ENCODE assay signal across 10 cellular contexts in the genomic region with DNA sequence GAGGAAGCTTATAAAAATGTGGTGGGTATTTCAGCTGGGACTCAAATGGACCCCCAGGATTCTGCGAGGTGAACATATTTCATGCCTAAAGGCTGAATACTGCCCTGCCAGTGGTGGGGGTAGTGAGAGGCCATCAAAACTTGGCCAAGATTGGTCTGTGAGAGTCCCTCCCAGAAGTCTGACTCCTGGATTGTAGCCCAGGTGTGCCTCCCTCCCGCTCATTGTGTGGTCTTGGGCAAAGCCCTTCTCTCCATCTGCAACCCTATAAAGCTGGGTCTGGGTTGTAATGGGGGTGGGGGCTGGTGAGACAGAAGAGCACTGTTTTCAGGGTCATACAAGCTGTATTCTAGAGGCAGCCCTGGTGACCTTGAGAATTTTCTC. TPM values are rescaled to one million over a fixed set of nuclear protein-coding genes. Genes with fewer than 3 reads are reported as not detected.
DNase-seq lines count a peak whose midpoint lies in the region; ATAC-seq, FAIRE-seq and TF ChIP-seq lines count a peak whose summit lies in the region.
"Had no signal": no experiment of that assay in that cellular context is flagged by ENCODE, and none has a peak within 500 bp of the region (broad histone marks: within the 10 kb centered on the region; RNA-seq: fewer than 3 reads in every experiment).

No MANE protein-coding gene starts in this region.

- peak overlapping the region; percentile 68 to 86 (median 80) for H3K4me3 ChIP-seq in liver (ENCODE audit: low read depth in 1 of 3, low read length in 3 of 3)
- no peak overlapping the region for H3K4me3 ChIP-seq in HepG2 (replicated peaks in 1 of 3; ENCODE audit: insufficient read depth in 1 of 3, low read depth in 2 of 3, low read length in 3 of 3)
- peak overlapping the region; percentile 60 for H3K4me3 ChIP-seq in astrocyte (ENCODE audit: insufficient read depth, low read depth, low read length)
- peak overlapping the region; percentile 76 to 95 (median 84) for H3K4me3 ChIP-seq in transverse colon

- POLR2A ChIA-PET in HepG2 (lab: Yijun Ruan, JAX): no interaction called here

- H3K27ac Mint-ChIP-seq in astrocyte (ENCODE audit: unreplicated experiment): no peak overlapping the region

- peaks cover 3% of the 10 kb centered on the region for H3K9me3 Mint-ChIP-seq in astrocyte (ENCODE audit: unreplicated experiment)

- H3K79me2 ChIP-seq in HepG2 (ENCODE audit: insufficient read depth, low read length): no peaks in the 10 kb centered on the region
- no peaks in the 10 kb centered on the region for H3K79me2 ChIP-seq in astrocyte (ENCODE audit: insufficient read depth, low read length)

- 64% methylated on average over 2 of the region's 2 CpGs for WGBS in liver
- WGBS in HepG2 (ENCODE audit: low lambda C conversion rate): no CpG with 5 or more reads among the region's 2 CpGs
- WGBS in transverse colon (ENCODE audit: low coverage in 1 of 2), 2 donors: 42% methylated on average over 2 of the region's 2 CpGs; no CpG with 5 or more reads in 1 of the 2 donors

- no TSS peak for BruUV-seq in HepG2 (replicated peaks; lab: Mats Ljungman, UMichigan)

- H3K4me3 Mint-ChIP-seq in astrocyte (ENCODE audit: unreplicated experiment): peak overlapping the region; percentile 86

- H3K9ac ChIP-seq in liver (ENCODE audit: low read depth in 1 of 2, low read length in 2 of 2) (peak overlapping the region in 1 of 2 donors; percentile 79), HepG2 (ENCODE audit: insufficient read depth, low read depth, low read length) (no peak overlapping the region), astrocyte (ENCODE audit: low read length) (peak overlapping the region; percentile 61)

- H3K4me2 ChIP-seq in HepG2 (ENCODE audit: low read depth, low read length) (no peak overlapping the region), astrocyte (ENCODE audit: low read length) (peak overlapping the region; percentile 83)

- H3K27me3 Mint-ChIP-seq in astrocyte (ENCODE audit: low read depth, unreplicated experiment): peaks cover 4% of the 10 kb centered on the region

- H3K27ac ChIP-seq in liver (ENCODE audit: low read depth in 1 of 2, low read length in 2 of 2): no peak overlapping the region
- no peak overlapping the region for H3K27ac ChIP-seq in HepG2 (ENCODE audit: extremely low read length, insufficient read depth, low read length)
- no peak overlapping the region for H3K27ac ChIP-seq in astrocyte (ENCODE audit: low read depth, low read length)
- H3K27ac ChIP-seq in transverse colon: peak overlapping the region; percentile 91 to 96 (median 94)

- intact Hi-C loops in HepG2 (cut with micrococcal nuclease; ENCODE audit: unreplicated experiment): no loop called here
- intact Hi-C loops in left colon (cut with DNase I, micrococcal nuclease): no loop called here
- intact Hi-C loops in transverse colon (cut with DNase I; ENCODE audit: low total_unique reads): no loop called here

- H3K4me1 Mint-ChIP-seq in astrocyte (ENCODE audit: low read depth, unreplicated experiment): peaks cover 26% of the 10 kb centered on the region

- H3K27me3 ChIP-seq in liver (ENCODE audit: control insufficient read depth in 4 of 4, insufficient read depth in 4 of 4, low read length in 3 of 4) (no peaks in the 10 kb centered on the region), HepG2 (ENCODE audit: control insufficient read depth in 1 of 2, insufficient read depth in 2 of 2, low read length in 2 of 2) (no peaks in the 10 kb centered on the region; a peak in 2 of 5 replicates), astrocyte (ENCODE audit: insufficient read depth, low read length) (no peaks in the 10 kb centered on the region), transverse colon (no peaks in the 10 kb centered on the region)

- in situ Hi-C loops in HepG2 (cut with HindIII; ENCODE audit: extremely low pct_ligation_motif_present, low pct_unique_long_range_greater_than_20kb) (no loop called here), transverse colon (cut with MboI; ENCODE audit: low pct_ligation_motif_present in 1 of 4, low pct_unique_long_range_greater_than_20kb in 1 of 4, low sequenced_read_pairs in 3 of 4) (loop anchor here in 2 of 4 donors (25.0 kb wide), 2 partner anchors 427 to 802 kb away; no protein-coding TSS in a partner anchor)

- H2AFZ ChIP-seq in HepG2 (ENCODE audit: low read length) (no peak overlapping the region), astrocyte (ENCODE audit: low read depth, low read length) (peak overlapping the region; percentile 79)

- CTCF ChIA-PET in HepG2 (lab: Yijun Ruan, JAX; ENCODE audit: low intra/inter-chr PET ratio, low total read pairs): no interaction called here

- TF ChIP-seq EP300 in HepG2 (IDR thresholded peaks at IDR 0.05; ENCODE audit: low read depth in 2 of 2, low read length in 2 of 2): no peak
- TF ChIP-seq EP300 in HepG2 (CRISPR knock-in tag; IDR thresholded peaks at IDR 0.05; ENCODE audit: borderline replicate concordance): no peak
- TF ChIP-seq EP300 in transverse colon (IDR thresholded peaks at IDR 0.05; ENCODE audit: low read depth): no peak

- TF ChIP-seq RAD21 in liver (IDR thresholded peaks at IDR 0.05): no peak
- no peak for TF ChIP-seq RAD21 in HepG2 (CRISPR knock-in tag; IDR thresholded peaks at IDR 0.05)

- H3K36me3 Mint-ChIP-seq in astrocyte (ENCODE audit: low read depth, unreplicated experiment): peaks cover 1% of the 10 kb centered on the region

- no peaks in the 10 kb centered on the region for H4K20me1 ChIP-seq in HepG2 (ENCODE audit: insufficient read depth, low read length)
- no peaks in the 10 kb centered on the region for H4K20me1 ChIP-seq in astrocyte (ENCODE audit: insufficient read depth, low read length)

- TF ChIP-seq CTCF in liver (IDR thresholded peaks at IDR 0.05; ENCODE audit: low read depth, low read length, missing input control) (no peak), HepG2 (CRISPR knock-in tag; IDR thresholded peaks at IDR 0.05) (no peak), astrocyte (IDR thresholded peaks at IDR 0.05; ENCODE audit: insufficient read depth, low read depth, low read length) (no peak), transverse colon (IDR thresholded peaks at IDR 0.05) (no peak)

- ATAC-seq in HepG2: no peak
- ATAC-seq in left colon: peak; percentile 34

- H3K36me3 ChIP-seq in liver (ENCODE audit: control insufficient read depth in 4 of 4, insufficient read depth in 3 of 4, low read depth in 1 of 4, low read length in 3 of 4) (peaks cover 0 to 6% (median 1%) of the 10 kb centered on the region in 4 donors), HepG2 (replicated peaks in 1 of 2; ENCODE audit: control insufficient read depth in 1 of 2, insufficient read depth in 2 of 2, low read length in 2 of 2) (no peaks in the 10 kb centered on the region), astrocyte (ENCODE audit: insufficient read depth, low read length) (no peaks in the 10 kb centered on the region), transverse colon (no peaks in the 10 kb centered on the region)

- H3K4me1 ChIP-seq in liver (ENCODE audit: control insufficient read depth in 4 of 4, insufficient read depth in 4 of 4, low read length in 3 of 4): peaks cover 1 to 12% (median 8%) of the 10 kb centered on the region in 4 donors
- H3K4me1 ChIP-seq in HepG2 (ENCODE audit: insufficient read depth, low read length): peaks cover 23% of the 10 kb centered on the region
- H3K4me1 ChIP-seq in astrocyte (ENCODE audit: insufficient read depth, low read length): peaks cover 18% of the 10 kb centered on the region
- H3K4me1 ChIP-seq in transverse colon: peaks cover 0 to 36% (median 28%) of the 10 kb centered on the region in 4 donors

- no peaks in the 10 kb centered on the region for H3K9me3 ChIP-seq in liver (ENCODE audit: control insufficient read depth in 4 of 4, low read length in 3 of 4)
- H3K9me3 ChIP-seq in HepG2 (ENCODE audit: low read length): no peaks in the 10 kb centered on the region
- no peaks in the 10 kb centered on the region for H3K9me3 ChIP-seq in astrocyte (ENCODE audit: insufficient read depth, low read depth, low read length)
- H3K9me3 ChIP-seq in transverse colon: no peaks in the 10 kb centered on the region

- FAIRE-seq in HepG2 (lab: Jason Lieb, UNC) (no peak), astrocyte (lab: Jason Lieb, UNC) (no peak)
- FAIRE-seq: colon, GM18507 had no signal

- DNase-seq in HepG2 (ENCODE audit: low spot score) (no peak), astrocyte (ENCODE audit: low read depth) (no peak), left colon (no peak), transverse colon (peak; percentile 21), NCI-H510A treated with DMSO at 0.1 percent for 48 hours (lab: John Stamatoyannopoulos, UW) (no peak), hippocampal formation (lab: John Stamatoyannopoulos, UW) (no peak)
- no peak for DNase-seq in stimulated activated CD8-positive, alpha-beta memory T cell treated with anti-CD3 and anti-CD28 coated beads, Interleukin-4, amount 100 ng/mL, for 48 hours

- no peak for TF ChIP-seq POLR2A in HepG2 (IDR thresholded peaks at IDR 0.05; ENCODE audit: insufficient read depth in 1 of 2, low read depth in 2 of 2, low read length in 2 of 2)
- no peak for TF ChIP-seq POLR2A in transverse colon (IDR thresholded peaks at IDR 0.05)

RNA-seq across cellular contexts. Expression of a gene that starts 0.9 kb away (rescaled TPM):
- total RNA-seq in liver (10 to 100 TPM; 16.5 to 43.2 TPM), HepG2 (2016; rRNA removed; fragmentation: Illumina TruSeq; extraction: Trizol) (not detected in 2 replicates), astrocyte (21.8 and 25.4 TPM in 2 replicates), left colon (100 to 1,000 TPM; 126 to 143 TPM), transverse colon (100 to 1,000 TPM in 2 of 4 donors, 10 to 100 TPM in 1, 1 to 10 TPM in 1; 8.0 to 183 (median 100) TPM)
- polyA plus RNA-seq in liver (10 to 100 TPM; 84.9 to 93.6 TPM), HepG2 (2011; rRNA removed) (not detected in 2 replicates)
- not detected in 2 replicates for total RNA-seq in HepG2 (2016; cell fraction: cytosol; rRNA removed; fragmentation: Illumina TruSeq; extraction: Trizol; ENCODE audit: low read depth)
- total RNA-seq in HepG2 (2016; cell fraction: insoluble cytoplasmic fraction; rRNA removed; fragmentation: Illumina TruSeq; extraction: Trizol): not detected in 2 replicates
- total RNA-seq in HepG2 (2016; cell fraction: membrane; rRNA removed; fragmentation: Illumina TruSeq; extraction: Trizol): not detected in 2 replicates
- not detected in 2 replicates for total RNA-seq in HepG2 (2016; cell fraction: nucleus; rRNA removed; fragmentation: Illumina TruSeq; extraction: Trizol)
- polyA plus RNA-seq in HepG2 (2011; cell fraction: cytosol; rRNA removed): not detected in 2 replicates
- polyA plus RNA-seq in HepG2 (2011; cell fraction: nucleus; rRNA removed): not detected in 2 replicates
- not detected in 2 replicates for polyA plus RNA-seq in HepG2 (2012)
- polyA plus RNA-seq in HepG2 (2016; cell fraction: cytosol; fragmentation: Illumina TruSeq; extraction: Trizol; ENCODE audit: low read depth): not detected in 2 replicates
- polyA plus RNA-seq in HepG2 (2016; cell fraction: insoluble cytoplasmic fraction; fragmentation: Illumina TruSeq; extraction: Trizol; ENCODE audit: low read depth): not detected in 2 replicates
- polyA plus RNA-seq in HepG2 (2016; cell fraction: membrane; fragmentation: Illumina TruSeq; extraction: Trizol; ENCODE audit: low read depth): not detected in 2 replicates
- not detected in 2 replicates for polyA plus RNA-seq in HepG2 (2016; cell fraction: nucleus; fragmentation: Illumina TruSeq; extraction: Trizol; ENCODE audit: insufficient read depth, low read depth)
- 82.8 TPM in 1 of 2 replicates, not detected in the other for polyA minus RNA-seq in HepG2 (2011; rRNA and poly(A)+ RNA removed; ENCODE audit: low replicate concordance)
- polyA minus RNA-seq in HepG2 (2011; cell fraction: cytosol; rRNA and poly(A)+ RNA removed): 0.40 and 0.70 TPM in 2 replicates
- 0.87 TPM in 1 of 2 replicates, not detected in the other for polyA minus RNA-seq in HepG2 (2011; cell fraction: nucleus; rRNA and poly(A)+ RNA removed)

RNA-seq across cellular contexts. Expression of a gene that starts 23.1 kb away (rescaled TPM):
- 10 to 100 TPM in 1 of 2 donors, 1 to 10 TPM in 1; 9.7 to 15.8 TPM for total RNA-seq in liver
- 1 to 10 TPM; 3.5 to 5.8 TPM for polyA plus RNA-seq in liver
- 27.7 and 38.3 TPM in 2 replicates for total RNA-seq in HepG2 (2016; rRNA removed; fragmentation: Illumina TruSeq; extraction: Trizol)
- total RNA-seq in HepG2 (2016; cell fraction: cytosol; rRNA removed; fragmentation: Illumina TruSeq; extraction: Trizol; ENCODE audit: low read depth): 5.3 and 7.3 TPM in 2 replicates
- total RNA-seq in HepG2 (2016; cell fraction: insoluble cytoplasmic fraction; rRNA removed; fragmentation: Illumina TruSeq; extraction: Trizol): 29.3 and 38.2 TPM in 2 replicates
- 11.2 and 12.4 TPM in 2 replicates for total RNA-seq in HepG2 (2016; cell fraction: membrane; rRNA removed; fragmentation: Illumina TruSeq; extraction: Trizol)
- total RNA-seq in HepG2 (2016; cell fraction: nucleus; rRNA removed; fragmentation: Illumina TruSeq; extraction: Trizol): 28.5 and 28.9 TPM in 2 replicates
- polyA plus RNA-seq in HepG2 (2011; rRNA removed): 7.5 and 9.1 TPM in 2 replicates
- 4.1 and 6.3 TPM in 2 replicates for polyA plus RNA-seq in HepG2 (2011; cell fraction: cytosol; rRNA removed)
- 4.0 and 4.2 TPM in 2 replicates for polyA plus RNA-seq in HepG2 (2011; cell fraction: nucleus; rRNA removed)
- polyA plus RNA-seq in HepG2 (2012): 11.8 and 12.6 TPM in 2 replicates
- 3.8 and 4.3 TPM in 2 replicates for polyA plus RNA-seq in HepG2 (2016; cell fraction: cytosol; fragmentation: Illumina TruSeq; extraction: Trizol; ENCODE audit: low read depth)
- polyA plus RNA-seq in HepG2 (2016; cell fraction: insoluble cytoplasmic fraction; fragmentation: Illumina TruSeq; extraction: Trizol; ENCODE audit: low read depth): 29.3 and 32.8 TPM in 2 replicates
- polyA plus RNA-seq in HepG2 (2016; cell fraction: membrane; fragmentation: Illumina TruSeq; extraction: Trizol; ENCODE audit: low read depth): 7.3 and 7.5 TPM in 2 replicates
- polyA plus RNA-seq in HepG2 (2016; cell fraction: nucleus; fragmentation: Illumina TruSeq; extraction: Trizol; ENCODE audit: insufficient read depth, low read depth): 16.8 and 19.7 TPM in 2 replicates
- 7.8 and 28.3 TPM in 2 replicates for polyA minus RNA-seq in HepG2 (2011; rRNA and poly(A)+ RNA removed; ENCODE audit: low replicate concordance)
- polyA minus RNA-seq in HepG2 (2011; cell fraction: cytosol; rRNA and poly(A)+ RNA removed): 7.0 and 7.1 TPM in 2 replicates
- 28.8 and 29.0 TPM in 2 replicates for polyA minus RNA-seq in HepG2 (2011; cell fraction: nucleus; rRNA and poly(A)+ RNA removed)
- 10.5 and 12.0 TPM in 2 replicates for total RNA-seq in astrocyte
- 10 to 100 TPM in 1 of 2 donors, 1 to 10 TPM in 1; 9.4 to 11.1 TPM for total RNA-seq in left colon
- 10 to 100 TPM in 3 of 4 donors, 1 to 10 TPM in 1; 6.7 to 21.0 (median 15.2) TPM for total RNA-seq in transverse colon

Comparison
In these comparisons a context has a peak if more than half of its experiments do, and no peak if none do; other contexts are left out.
1. H3K4me3 ChIP-seq: peak in liver (3 of 3), astrocyte (single experiment) and transverse colon (4 of 4); none in HepG2 (0 of 3).
2. RNA of a gene that starts 0.9 kb away (total RNA-seq): 8.0 to 183 TPM in transverse colon, 126 to 143 TPM in left colon, 16.5 to 43.2 TPM in liver and 21.8 to 25.4 TPM in astrocyte; not detected in HepG2; every median in the first group is over 4 times any median in the second.
3. H3K27ac ChIP-seq: peak in transverse colon (4 of 4); none in liver (0 of 2), HepG2 (single experiment) and astrocyte (single experiment).